Comparison of ENCODE assay signal across 8 cellular contexts in the genomic region with DNA sequence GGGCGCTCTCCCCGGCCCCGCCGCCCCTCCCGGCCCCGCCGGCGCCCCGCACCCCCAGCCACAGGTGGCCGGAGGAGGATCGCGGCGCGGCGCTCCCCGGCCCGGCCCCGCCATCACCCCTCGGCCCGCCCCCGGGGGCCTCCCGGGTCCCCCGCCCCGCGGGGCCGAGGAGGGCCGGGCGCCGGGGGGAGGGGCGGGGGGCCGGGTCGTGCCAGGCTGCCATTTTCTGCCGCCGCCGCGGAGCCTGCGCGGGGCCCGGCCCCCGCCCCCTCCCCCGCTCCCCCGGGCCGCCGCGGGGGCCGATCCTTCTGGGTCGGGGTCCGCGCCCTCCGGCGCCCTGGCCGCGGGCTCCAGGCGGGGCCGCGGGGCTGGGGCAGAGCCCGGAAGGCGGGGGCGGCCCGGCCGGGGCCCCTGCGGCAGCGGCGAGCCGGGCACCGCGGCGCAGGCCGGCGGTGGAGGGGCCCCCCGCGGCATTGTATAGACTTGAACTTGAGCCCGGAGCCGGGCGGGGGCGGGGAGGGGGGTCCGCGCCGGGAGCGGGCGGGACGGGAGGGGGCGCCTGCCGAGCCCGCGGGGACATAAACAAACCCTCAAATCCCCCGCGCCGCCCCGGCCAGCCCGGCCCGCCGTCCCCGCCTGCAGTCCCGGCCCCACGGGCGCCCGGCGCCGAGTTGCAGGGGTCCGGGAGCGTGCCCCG. TPM values are rescaled to one million over a fixed set of nuclear protein-coding genes. Genes with fewer than 3 reads are reported as not detected.
DNase-seq lines count a peak whose midpoint lies in the region; TF ChIP-seq lines count a peak whose summit lies in the region.

No MANE protein-coding gene starts in this region.

- H3K27me3 Mint-ChIP-seq in activated naive CD4-positive, alpha-beta T cell treated with anti-CD3 and anti-CD28 coated beads for 36 hours (ENCODE audit: low read depth) = no peaks in the 10 kb centered on the region
- peaks cover 29% of the 10 kb centered on the region for H3K27me3 Mint-ChIP-seq in endodermal cell (ENCODE audit: insufficient read depth)

- TF ChIP-seq POLR2A in Peyer's patch (IDR thresholded peaks at IDR 0.05) = no peak

- no peak overlapping the region for H3K4ac ChIP-seq in trophoblast cell (ENCODE audit: low read depth, low read length)

- no peak overlapping the region for H3K4me3 Mint-ChIP-seq in activated naive CD4-positive, alpha-beta T cell treated with anti-CD3 and anti-CD28 coated beads for 36 hours
- peak overlapping the region; percentile 55 for H3K4me3 Mint-ChIP-seq in endodermal cell

- intact Hi-C loops in activated naive CD4-positive, alpha-beta T cell treated with anti-CD3 and anti-CD28 coated beads for 36 hours (cut with micrococcal nuclease) = no loop called here

- no peaks in the 10 kb centered on the region for H3K9me3 Mint-ChIP-seq in activated naive CD4-positive, alpha-beta T cell treated with anti-CD3 and anti-CD28 coated beads for 36 hours
- no peaks in the 10 kb centered on the region for H3K9me3 Mint-ChIP-seq in endodermal cell

- no peak overlapping the region for H2BK12ac ChIP-seq in trophoblast cell (ENCODE audit: low read length)

- no peaks in the 10 kb centered on the region for H3K79me2 ChIP-seq in trophoblast cell (ENCODE audit: control insufficient read depth, insufficient read depth, low read length, poor library complexity)

- H2AFZ ChIP-seq in trophoblast cell (ENCODE audit: insufficient read depth, low read length, poor library complexity) = peak overlapping the region; percentile 13

- H3K14ac ChIP-seq in trophoblast cell (ENCODE audit: low read length) = no peak overlapping the region

- H3K4me1 ChIP-seq in Peyer's patch (peaks cover 0 to 31% (median 9%) of the 10 kb centered on the region in 4 donors), endodermal cell (ENCODE audit: control insufficient read depth, insufficient read depth, low read length) (peaks cover 7% of the 10 kb centered on the region), trophoblast cell (ENCODE audit: control insufficient read depth in 1 of 2, insufficient read depth in 2 of 2, low read length in 2 of 2) (peaks cover 2 to 6% of the 10 kb centered on the region in 2 experiments)

- no peak overlapping the region for H3K23ac ChIP-seq in trophoblast cell (ENCODE audit: low read length)

- H3K79me1 ChIP-seq in trophoblast cell (ENCODE audit: low read length) = no peaks in the 10 kb centered on the region

- DNase-seq in activated naive CD4-positive, alpha-beta T cell treated with Interleukin-2 at 50 U/mL for 16 hours = peak; percentile 42
- no peak for DNase-seq in activated naive CD4-positive, alpha-beta T cell treated with anti-CD3 and anti-CD28 coated beads for 36 hours
- DNase-seq in HFF-Myc (ENCODE audit: extremely low read depth, low read depth) (no peak), Peyer's patch (peak in 1 of 3 donors; percentile 30), endodermal cell (no peak), trophoblast cell (no peak), occipital lobe (lab: John Stamatoyannopoulos, UW) (no peak), UCSD-AML1 (lab: John Stamatoyannopoulos, UW; ENCODE audit: unreplicated experiment) (no peak)

- no peak overlapping the region for H3K18ac ChIP-seq in trophoblast cell (ENCODE audit: low read length)

- no peak overlapping the region for H2AK5ac ChIP-seq in trophoblast cell (ENCODE audit: low read length)

- no peak overlapping the region for H4K12ac ChIP-seq in trophoblast cell (ENCODE audit: low read depth, low read length)

- no peaks in the 10 kb centered on the region for H3K36me3 Mint-ChIP-seq in activated naive CD4-positive, alpha-beta T cell treated with anti-CD3 and anti-CD28 coated beads for 36 hours (ENCODE audit: low read depth)
- no peaks in the 10 kb centered on the region for H3K36me3 Mint-ChIP-seq in endodermal cell (ENCODE audit: low read depth)

- no peak overlapping the region for H4K8ac ChIP-seq in trophoblast cell (ENCODE audit: low read depth, low read length)

- H2BK120ac ChIP-seq in trophoblast cell (ENCODE audit: insufficient read depth, low read length, poor library complexity) = no peak overlapping the region

- H3K36me3 ChIP-seq in Peyer's patch (no peaks in the 10 kb centered on the region), endodermal cell (ENCODE audit: control insufficient read depth, insufficient read depth, low read length) (no peaks in the 10 kb centered on the region), trophoblast cell (ENCODE audit: control insufficient read depth in 1 of 2, insufficient read depth in 2 of 2, low read length in 2 of 2) (no peaks in the 10 kb centered on the region)

- H4K91ac ChIP-seq in trophoblast cell (ENCODE audit: low read depth, low read length) = peak overlapping the region; percentile 41

- WGBS in endodermal cell (ENCODE audit: insufficient coverage in 1 of 2, insufficient read length in 1 of 2), 2 experiments = 0% methylated on average over 96 of the region's 103 CpGs; no CpG with 5 or more reads in 1 of the 2 experiments
- no CpG with 5 or more reads among the region's 103 CpGs for WGBS in trophoblast cell (ENCODE audit: extremely low coverage, insufficient coverage, insufficient read length)

- H3K9me3 ChIP-seq in Peyer's patch (no peaks in the 10 kb centered on the region), endodermal cell (ENCODE audit: control insufficient read depth, low read length) (no peaks in the 10 kb centered on the region), trophoblast cell (ENCODE audit: insufficient read depth, low read depth, low read length) (no peaks in the 10 kb centered on the region)

- H3K27ac Mint-ChIP-seq in activated naive CD4-positive, alpha-beta T cell treated with anti-CD3 and anti-CD28 coated beads for 36 hours = no peak overlapping the region
- no peak overlapping the region for H3K27ac Mint-ChIP-seq in endodermal cell

- H3K9ac ChIP-seq in endodermal cell (ENCODE audit: extremely low read depth, low read length, poor library complexity, severe bottlenecking) = no peak overlapping the region
- no peak overlapping the region for H3K9ac ChIP-seq in trophoblast cell (ENCODE audit: low read length)

- H3K4me3 ChIP-seq in HFF-Myc (replicated peaks; ENCODE audit: low read depth, low read length) (peak overlapping the region; percentile 49), Peyer's patch (peak overlapping the region; percentile 70 to 85 (median 80)), endodermal cell (ENCODE audit: low read length) (no peak overlapping the region), trophoblast cell (ENCODE audit: low read depth, low read length) (peak overlapping the region; percentile 71)

- H3K4me2 ChIP-seq in trophoblast cell (ENCODE audit: low read length) = peak overlapping the region; percentile 75

- peaks cover 44% of the 10 kb centered on the region for H3K4me1 Mint-ChIP-seq in activated naive CD4-positive, alpha-beta T cell treated with anti-CD3 and anti-CD28 coated beads for 36 hours (ENCODE audit: low read depth)
- peaks cover 12% of the 10 kb centered on the region for H3K4me1 Mint-ChIP-seq in endodermal cell

- H2BK5ac ChIP-seq in trophoblast cell (ENCODE audit: low read depth, low read length, poor library complexity) = no peak overlapping the region

- no peaks in the 10 kb centered on the region for H3K27me3 ChIP-seq in Peyer's patch
- peaks cover 16% of the 10 kb centered on the region for H3K27me3 ChIP-seq in endodermal cell (ENCODE audit: control insufficient read depth, insufficient read depth, low read length, poor library complexity, severe bottlenecking)
- H3K27me3 ChIP-seq in trophoblast cell (ENCODE audit: insufficient read depth, low read length) = no peaks in the 10 kb centered on the region

- peak overlapping the region; percentile 60 to 87 (median 73) for H3K27ac ChIP-seq in Peyer's patch
- H3K27ac ChIP-seq in endodermal cell (ENCODE audit: low read depth, low read length) = no peak overlapping the region
- H3K27ac ChIP-seq in trophoblast cell (ENCODE audit: low read depth, low read length) = no peak overlapping the region

- TF ChIP-seq CTCF in HFF-Myc (IDR thresholded peaks at IDR 0.05; ENCODE audit: low read depth, low read length, missing control alignments) = no peak
- TF ChIP-seq CTCF in Peyer's patch (IDR thresholded peaks at IDR 0.05) = no peak
- TF ChIP-seq CTCF in endodermal cell (conservative IDR thresholded peaks at IDR 0.05) = no peak

- CTCF ChIA-PET in activated naive CD4-positive, alpha-beta T cell treated with anti-CD3 and anti-CD28 coated beads for 36 hours (lab: Charles Lee) = no interaction called here

RNA-seq across cellular contexts. Expression of gene DNMT3A, which starts 0.5 kb away (rescaled TPM):
- total RNA-seq in activated naive CD4-positive, alpha-beta T cell treated with anti-CD3 and anti-CD28 coated beads for 36 hours = 10 to 100 TPM; 53.0 to 53.5 TPM
- total RNA-seq in Peyer's patch = 100 to 1,000 TPM in 1 of 4 donors, 10 to 100 TPM in 3; 10.7 to 126 (median 27.7) TPM
- total RNA-seq in endodermal cell = 100 to 1,000 TPM; 124 to 139 TPM
- 68.6 TPM for polyA plus RNA-seq in endodermal cell (2013, experiment 1 of 2)
- polyA plus RNA-seq in endodermal cell (2013, experiment 2 of 2) = 67.9 TPM
- polyA plus RNA-seq in trophoblast cell (2013) = 23.3 and 25.8 TPM in 2 replicates
- total RNA-seq in occipital lobe = 53.3 TPM

Comparison
In these comparisons a context has a peak if more than half of its experiments do, and no peak if none do; other contexts are left out.
1. H3K27ac ChIP-seq: peak in Peyer's patch (4 of 4); none in endodermal cell (single experiment) and trophoblast cell (single experiment).